ENCODE assay signal across 9 cellular contexts in genomic region chr6:104995989-104996617, GRCh38. TPM values are rescaled to one million over a fixed set of nuclear protein-coding genes. Genes with fewer than 3 reads are reported as not detected.
DNase-seq lines count a peak whose midpoint lies in the region; ATAC-seq, FAIRE-seq and TF ChIP-seq lines count a peak whose summit lies in the region.
"Had no signal": no experiment of that assay in that cellular context is flagged by ENCODE, and none has a peak within 500 bp of the region (broad histone marks: within the 10 kb centered on the region; RNA-seq: fewer than 3 reads in every experiment).

No MANE protein-coding gene starts in this region.

- no peaks in the 10 kb centered on the region for H3K27me3 ChIP-seq in bronchial epithelial cell (ENCODE audit: control insufficient read depth, insufficient read depth, low read length)

- DNase-seq in AG09319 (ENCODE audit: extremely low read depth, low read depth) (no peak), bronchial epithelial cell (ENCODE audit: low read depth) (peak; percentile 42), medulla oblongata (ENCODE audit: extremely low spot score) (peak; percentile 31), foreskin melanocyte (no peak), GM10248 (ENCODE audit: extremely low spot score) (no peak)
- DNase-seq: activated T-cell treated with anti-CD3 and anti-CD28 coated beads for 4 hours had no signal

- peak; percentile 43 for FAIRE-seq in bronchial epithelial cell (lab: Jason Lieb, UNC)

- POLR2A ChIA-PET in GM10248 (lab: Yijun Ruan, JAX), result no interaction called here

- no peaks in the 10 kb centered on the region for H3K36me3 ChIP-seq in bronchial epithelial cell (ENCODE audit: control insufficient read depth, insufficient read depth, low read length)

- CTCF ChIA-PET in GM10248 (lab: Yijun Ruan, JAX), result interaction anchor here (1.1 kb wide), 1 partner anchor 11 kb away, joined by 3 read pairs; no protein-coding TSS in a partner anchor

- ATAC-seq in HG02798 (IDR thresholded peaks at IDR 0.05; ENCODE audit: poor library complexity, unreplicated experiment) (no peak), HG03025 (IDR thresholded peaks at IDR 0.05; ENCODE audit: low FRiP score, unreplicated experiment) (no peak)

- no peak overlapping the region for H3K4me3 ChIP-seq in bronchial epithelial cell (ENCODE audit: low read depth, low read length)

- TF ChIP-seq CTCF in AG09319 (IDR thresholded peaks at IDR 0.05; ENCODE audit: low read depth, low read length) (peak; percentile 10), LNCAP (IDR thresholded peaks at IDR 0.05) (peak; percentile 26; the same call in 1 of the 2 replicates), bronchial epithelial cell (IDR thresholded peaks at IDR 0.05; ENCODE audit: insufficient read depth, low read length, severe bottlenecking) (peak; percentile 15), GM10248 (IDR thresholded peaks at IDR 0.05; ENCODE audit: control extremely low read depth, extremely low read depth, low read depth, missing control alignments) (no peak)

RNA-seq across cellular contexts. Expression of gene LIN28B, which starts 39.2 kb away (rescaled TPM):
- not detected in 2 replicates for total RNA-seq in bronchial epithelial cell

Comparison
In these comparisons a context has a peak if more than half of its experiments do, and no peak if none do; other contexts are left out.
1. DNase-seq: peak in bronchial epithelial cell (single experiment) and medulla oblongata (single experiment); none in AG09319 (single experiment), foreskin melanocyte (single experiment) and GM10248 (single experiment).